In genomic region chr17:1491406-1492248, GRCh38 we compare ENCODE assay signal across 2 cellular contexts.
TF ChIP-seq lines count a peak whose summit lies in the region.

No MANE protein-coding gene starts in this region.

TF ChIP-seq in HEK293, 187 proteins besides CTCF, POLR2A, EP300 and RAD21 (continues in another document):
- TF ChIP-seq ZNF585B (tag by site-specific recombination; IDR thresholded peaks at IDR 0.05) (no peak), AEBP2 (tag by site-specific recombination; IDR thresholded peaks at IDR 0.05; ENCODE audit: borderline replicate concordance) (no peak), ZBTB26 (tag by site-specific recombination; optimal IDR thresholded peaks at IDR 0.05) (peak; percentile 49), ZNF510 (tag by site-specific recombination; IDR thresholded peaks at IDR 0.05; ENCODE audit: insufficient replicate concordance) (no peak), ZNF18 (tag by site-specific recombination; IDR thresholded peaks at IDR 0.05) (no peak), KLF10 (tag by site-specific recombination; IDR thresholded peaks at IDR 0.05) (0 out of 2 replicates have a peak, but pooled peaks have one; percentile 3), BCL11B (tag by site-specific recombination; IDR thresholded peaks at IDR 0.05; ENCODE audit: low read depth) (peak; percentile 74), ZNF623 (tag by site-specific recombination; IDR thresholded peaks at IDR 0.05) (no peak), ZBTB20 (tag by site-specific recombination; IDR thresholded peaks at IDR 0.05) (peak; percentile 33; the same call in 1 of the 2 replicates), ZNF501 (tag by site-specific recombination; IDR thresholded peaks at IDR 0.05) (no peak), ZBTB17 (tag by site-specific recombination; IDR thresholded peaks at IDR 0.05) (no peak), ZNF664 (tag by site-specific recombination; IDR thresholded peaks at IDR 0.05) (no peak), SP2 (tag by site-specific recombination; IDR thresholded peaks at IDR 0.05) (peak; percentile 51), KLF8 (tag by site-specific recombination; IDR thresholded peaks at IDR 0.05) (peak; percentile 19; the same call in 1 of the 2 replicates), INSM2 (tag by site-specific recombination; IDR thresholded peaks at IDR 0.05) (no peak), SP3 (tag by site-specific recombination; IDR thresholded peaks at IDR 0.05) (peak; percentile 14; the same call in 1 of the 2 replicates), ZFHX2 (tag by site-specific recombination; conservative IDR thresholded peaks at IDR 0.05) (peak; percentile 88), GLIS2 (tag by site-specific recombination; IDR thresholded peaks at IDR 0.05) (0 out of 2 replicates have a peak, but pooled peaks have one; percentile 15), ZNF394 (tag by site-specific recombination; IDR thresholded peaks at IDR 0.05; ENCODE audit: borderline replicate concordance) (no peak), ZNF354C (tag by site-specific recombination; IDR thresholded peaks at IDR 0.05; ENCODE audit: borderline replicate concordance, low read depth) (no peak), GFI1B (tag by site-specific recombination; IDR thresholded peaks at IDR 0.05) (no peak), ZNF561 (tag by site-specific recombination; IDR thresholded peaks at IDR 0.05; ENCODE audit: borderline replicate concordance) (no peak), TCF7L2 (IDR thresholded peaks at IDR 0.05; ENCODE audit: borderline replicate concordance, low read depth, low read length) (no peak), GLIS1 (tag by site-specific recombination; IDR thresholded peaks at IDR 0.05) (0 out of 2 replicates have a peak, but pooled peaks have one; percentile 10), ZBTB8A (tag by site-specific recombination; IDR thresholded peaks at IDR 0.05) (peak; percentile 61), EGR2 (tag by site-specific recombination; IDR thresholded peaks at IDR 0.05; ENCODE audit: low read depth) (peak; percentile 83)

TF ChIP-seq in GM12878, 131 proteins besides CTCF, POLR2A, EP300 and RAD21:
- no peak for TF ChIP-seq NBN (IDR thresholded peaks at IDR 0.05)
- no peak for TF ChIP-seq RAD51 (IDR thresholded peaks at IDR 0.05)
- no peak for TF ChIP-seq TAF1 (IDR thresholded peaks at IDR 0.05; ENCODE audit: borderline replicate concordance, low read depth, low read length)
- peak; percentile 11; the same call in 1 of the 2 replicates for TF ChIP-seq IKZF1 (conservative IDR thresholded peaks at IDR 0.05)
- TF ChIP-seq BACH1 (IDR thresholded peaks at IDR 0.05; ENCODE audit: borderline replicate concordance): peak; percentile 82; the same call in 1 of the 2 replicates
- TF ChIP-seq EGR1 (IDR thresholded peaks at IDR 0.05; ENCODE audit: borderline replicate concordance in 1 of 2, low read depth in 2 of 2, low read length in 2 of 2): peak in 1 of 2 experiments; percentile 30; a peak in 1 of 3 replicates
- TF ChIP-seq CREB1 (IDR thresholded peaks at IDR 0.05; ENCODE audit: low read depth): no peak
- TF ChIP-seq HSF1 (IDR thresholded peaks at IDR 0.05; ENCODE audit: low read depth, low read length): no peak
- TF ChIP-seq NR2F1 (conservative IDR thresholded peaks at IDR 0.05): peak; percentile 52; the same call in 1 of the 2 replicates
- no peak for TF ChIP-seq HDAC2 (IDR thresholded peaks at IDR 0.05)
- no peak for TF ChIP-seq NRF1 (conservative IDR thresholded peaks at IDR 0.05; ENCODE audit: low read depth, low read length)
- 0 out of 2 replicates have a peak, but pooled peaks have one; percentile 19 for TF ChIP-seq DPF2 (IDR thresholded peaks at IDR 0.05)
- no peak for TF ChIP-seq MXI1 (IDR thresholded peaks at IDR 0.05; ENCODE audit: low read depth, low read length)
- TF ChIP-seq BHLHE40 (IDR thresholded peaks at IDR 0.05; ENCODE audit: borderline replicate concordance in 1 of 2, low read depth in 2 of 2, low read length in 1 of 2): peak in 1 of 2 experiments; percentile 33; a peak in 1 of 4 replicates
- peak; percentile 51; the same call in 1 of the 2 replicates for TF ChIP-seq GATAD2B (conservative IDR thresholded peaks at IDR 0.05; ENCODE audit: low read depth)
- TF ChIP-seq STAT1 (conservative IDR thresholded peaks at IDR 0.05): no peak
- no peak for TF ChIP-seq ZBTB11 (CRISPR knock-in tag; IDR thresholded peaks at IDR 0.05)
- TF ChIP-seq TCF7 (IDR thresholded peaks at IDR 0.05; ENCODE audit: borderline replicate concordance): no peak
- no peak for TF ChIP-seq E2F4 (IDR thresholded peaks at IDR 0.05; ENCODE audit: low read depth, low read length)
- 0 out of 2 replicates have a peak, but pooled peaks have one; percentile 1 for TF ChIP-seq NKRF (conservative IDR thresholded peaks at IDR 0.05)
- 0 out of 2 replicates have a peak, but pooled peaks have one; percentile 22 for TF ChIP-seq HDGF (IDR thresholded peaks at IDR 0.05)
- TF ChIP-seq KDM1A (IDR thresholded peaks at IDR 0.05; ENCODE audit: borderline replicate concordance): no peak
